ENCODE assay signal across 31 cellular contexts in genomic region chr6:148044261-148044731, GRCh38.
DNase-seq lines count a peak whose midpoint lies in the region; ATAC-seq, FAIRE-seq and TF ChIP-seq lines count a peak whose summit lies in the region.
"Had no signal": no experiment of that assay in that cellular context is flagged by ENCODE, and none has a peak within 500 bp of the region (broad histone marks: within the 10 kb centered on the region; RNA-seq: fewer than 3 reads in every experiment).

No MANE protein-coding gene starts in this region.

- no peak overlapping the region for H3K18ac ChIP-seq in H9 (ENCODE audit: insufficient read length, low read depth, low read length)

- H3K27ac Mint-ChIP-seq in astrocyte (ENCODE audit: unreplicated experiment): no peak overlapping the region
- no peak overlapping the region for H3K27ac Mint-ChIP-seq in H9
- H3K27ac Mint-ChIP-seq: activated B cell treated with CpG ODN at 0.5 μM for 24 hours; activated naive CD4-positive, alpha-beta T cell treated with anti-CD3 and anti-CD28 coated beads, Interleukin-2, amount 50 U/mL, for 24 hours; activated T-helper 1 cell treated with anti-CD3 and anti-CD28 coated beads, Interleukin-12 subunit alpha, Interleukin-12 subunit beta, Interleukin-2, Interleukin-4 antibody, amounts not matched to agents 30 ng/mL and 10 ng/mL and 1 ng/mL, durations not matched to agents 14 hours and 24 hours and 36 hours; nephron; type B pancreatic cell had no signal

- no peak overlapping the region for H2BK120ac ChIP-seq in H9 (ENCODE audit: low read depth, low read length, poor library complexity, severe bottlenecking)

- H3K23me2 ChIP-seq in H9 (ENCODE audit: insufficient read length, low read depth, low read length, poor library complexity, severe bottlenecking): no peaks in the 10 kb centered on the region

- H3K27me3 Mint-ChIP-seq in astrocyte (ENCODE audit: low read depth, unreplicated experiment) (no peaks in the 10 kb centered on the region), H9 (ENCODE audit: low read depth) (no peaks in the 10 kb centered on the region; the same call in 1 of the 2 replicates)
- H3K27me3 Mint-ChIP-seq: activated B cell treated with CpG ODN at 0.5 μM for 24 hours; activated naive CD4-positive, alpha-beta T cell treated with anti-CD3 and anti-CD28 coated beads, Interleukin-2, amount 50 U/mL, for 24 hours; type B pancreatic cell had no signal

- H3K23ac ChIP-seq in H9 (ENCODE audit: insufficient read length, low read depth, low read length): no peak overlapping the region

- no peak overlapping the region for H4K91ac ChIP-seq in H9 (ENCODE audit: insufficient read length, low read depth, low read length)

- H3K9me3 Mint-ChIP-seq in astrocyte (ENCODE audit: unreplicated experiment) (no peaks in the 10 kb centered on the region), H9 (peaks cover 10 to 17% of the 10 kb centered on the region in 2 experiments; a peak in 4 of 5 replicates)
- H3K9me3 Mint-ChIP-seq: activated T-helper 1 cell treated with anti-CD3 and anti-CD28 coated beads, Interleukin-12 subunit alpha, Interleukin-12 subunit beta, Interleukin-2, Interleukin-4 antibody, amounts not matched to agents 30 ng/mL and 10 ng/mL and 1 ng/mL, durations not matched to agents 14 hours and 24 hours and 36 hours had no signal

- no peak overlapping the region for H3K4me3 ChIP-seq in astrocyte (ENCODE audit: insufficient read depth, low read depth, low read length)
- H3K4me3 ChIP-seq: BLaER1, gastroesophageal sphincter, mucosa of descending colon, pancreas had no signal

- TF ChIP-seq CTCF in astrocyte (IDR thresholded peaks at IDR 0.05; ENCODE audit: insufficient read depth, low read depth, low read length): no peak
- TF ChIP-seq CTCF in H9 (conservative IDR thresholded peaks at IDR 0.05): no peak

- H3K36me3 ChIP-seq in astrocyte (ENCODE audit: insufficient read depth, low read length): no peaks in the 10 kb centered on the region
- H3K36me3 ChIP-seq: BLaER1, gastroesophageal sphincter, pancreas had no signal

- no peak overlapping the region for H3K4ac ChIP-seq in H9 (ENCODE audit: low read depth, low read length)

- no peaks in the 10 kb centered on the region for H3K27me3 ChIP-seq in astrocyte (ENCODE audit: insufficient read depth, low read length)
- no peaks in the 10 kb centered on the region for H3K27me3 ChIP-seq in H9 (ENCODE audit: insufficient read depth, low read length)
- H3K27me3 ChIP-seq: BLaER1, gastroesophageal sphincter, pancreas had no signal

- DNase-seq in ELR (ENCODE audit: low read depth): peak; percentile 4
- peak; percentile 15 for DNase-seq in astrocyte (ENCODE audit: low read depth)
- peak; percentile 30 for DNase-seq in fibroblast of the conjunctiva (ENCODE audit: low read depth)
- DNase-seq in H9: no peak
- DNase-seq in DMS79 treated with DMSO at 0.1 percent for 48 hours (lab: John Stamatoyannopoulos, UW): no peak
- DNase-seq in NCI-H2081 treated with DMSO at 0.1 percent for 48 hours (lab: John Stamatoyannopoulos, UW): no peak
- DNase-seq: activated B cell treated with CpG ODN at 0.5 μM for 24 hours; activated CD4-positive, alpha-beta T cell treated with anti-CD3 and anti-CD28 coated beads, Interleukin-2, amount 50 U/mL, for 4 hours; aorta; COR-L47; DMS79; MM.1S; mucosa of descending colon; NCI-H1417 treated with DMSO at 0.1 percent for 48 hours; OCI-M1; pancreas; right cardiac atrium; stimulated activated CD8-positive, alpha-beta memory T cell treated with anti-CD3 and anti-CD28 coated beads, Interleukin-4, amount 100 ng/mL, for 48 hours; SW 1271 had no signal

- H3K27ac ChIP-seq in astrocyte (ENCODE audit: low read depth, low read length) (peak overlapping the region; percentile 65), H9 (ENCODE audit: insufficient read length, low read depth, low read length) (no peak overlapping the region)
- H3K27ac ChIP-seq: BLaER1, epithelial cell of prostate, gastroesophageal sphincter, pancreas had no signal

- H3K79me1 ChIP-seq in H9 (ENCODE audit: insufficient read depth, low read depth, low read length, poor library complexity, severe bottlenecking): no peaks in the 10 kb centered on the region

- H3K9me3 ChIP-seq in astrocyte (ENCODE audit: insufficient read depth, low read depth, low read length) (no peaks in the 10 kb centered on the region), H9 (ENCODE audit: control insufficient read depth, low read depth, low read length) (no peaks in the 10 kb centered on the region)
- H3K9me3 ChIP-seq: BLaER1, mucosa of descending colon, pancreas had no signal

- no peak overlapping the region for H4K5ac ChIP-seq in H9 (ENCODE audit: insufficient read length, low read depth, low read length)

- H3K56ac ChIP-seq in H9 (ENCODE audit: insufficient read length, low read depth, low read length): no peak overlapping the region

- H2AK5ac ChIP-seq in H9 (ENCODE audit: insufficient read length, low read length): no peak overlapping the region

- H3K36me3 Mint-ChIP-seq in astrocyte (ENCODE audit: low read depth, unreplicated experiment) (no peaks in the 10 kb centered on the region), H9 (ENCODE audit: insufficient read depth in 1 of 3, low read depth in 3 of 3) (peaks cover 3 to 10% (median 3%) of the 10 kb centered on the region in 3 experiments; a peak in 4 of 7 replicates)
- H3K36me3 Mint-ChIP-seq: activated naive CD4-positive, alpha-beta T cell treated with anti-CD3 and anti-CD28 coated beads, Interleukin-2, amount 50 U/mL, for 24 hours had no signal

- H2AFZ ChIP-seq in astrocyte (ENCODE audit: low read depth, low read length) (no peak overlapping the region), H9 (ENCODE audit: low read length) (no peak overlapping the region)

- no peak overlapping the region for H3T11ph ChIP-seq in H9 (ENCODE audit: low read length)

- H3K79me2 ChIP-seq in astrocyte (ENCODE audit: insufficient read depth, low read length): no peaks in the 10 kb centered on the region
- no peaks in the 10 kb centered on the region for H3K79me2 ChIP-seq in H9 (ENCODE audit: insufficient read depth, low read length)

- no peak overlapping the region for H3K14ac ChIP-seq in H9 (ENCODE audit: insufficient read depth, low read length)

- no peak overlapping the region for H2BK5ac ChIP-seq in H9 (ENCODE audit: insufficient read length, low read length)

- no CpG with 5 or more reads among the region's 1 CpG for WGBS in H9 (ENCODE audit: extremely low coverage, insufficient read length, low lambda C conversion rate)

- peaks cover 1% of the 10 kb centered on the region for H3K4me1 Mint-ChIP-seq in astrocyte (ENCODE audit: low read depth, unreplicated experiment)
- H3K4me1 Mint-ChIP-seq in H9: no peaks in the 10 kb centered on the region
- H3K4me1 Mint-ChIP-seq: activated B cell treated with CpG ODN at 0.5 μM for 24 hours; activated naive CD4-positive, alpha-beta T cell treated with anti-CD3 and anti-CD28 coated beads, Interleukin-2, amount 50 U/mL, for 24 hours had no signal

- FAIRE-seq in astrocyte (lab: Jason Lieb, UNC): no peak
- FAIRE-seq: GM12891, islet of Langerhans, pancreas had no signal

- H4K20me1 ChIP-seq in astrocyte (ENCODE audit: insufficient read depth, low read length): no peaks in the 10 kb centered on the region
- no peaks in the 10 kb centered on the region for H4K20me1 ChIP-seq in H9 (ENCODE audit: control insufficient read depth, insufficient read depth, insufficient read length)
- H4K20me1 ChIP-seq: BLaER1 had no signal

- H2BK20ac ChIP-seq in H9 (ENCODE audit: low read depth, low read length, poor library complexity, severe bottlenecking): no peak overlapping the region

- H4K8ac ChIP-seq in H9 (replicated peaks; ENCODE audit: insufficient read length, low read depth, low read length): no peak overlapping the region

- H3K4me1 ChIP-seq in astrocyte (ENCODE audit: insufficient read depth, low read length) (no peaks in the 10 kb centered on the region), H9 (ENCODE audit: insufficient read depth, low read length) (no peaks in the 10 kb centered on the region)
- H3K4me1 ChIP-seq: BLaER1, gastroesophageal sphincter, pancreas had no signal

- H2BK12ac ChIP-seq in H9 (ENCODE audit: insufficient read length, low read depth, low read length): no peak overlapping the region

- peak overlapping the region; percentile 39 for H3K4me2 ChIP-seq in astrocyte (ENCODE audit: low read length)
- H3K4me2 ChIP-seq in H9 (ENCODE audit: insufficient read depth, insufficient read length, low read length): no peak overlapping the region
- H3K4me2 ChIP-seq: BLaER1 had no signal

- ATAC-seq in HG02885 (IDR thresholded peaks at IDR 0.05; ENCODE audit: poor library complexity, unreplicated experiment): no peak
- ATAC-seq: gastroesophageal sphincter, HCT116, mucosa of descending colon, pancreas, right cardiac atrium, Right ventricle myocardium inferior had no signal

- H3K4me3 Mint-ChIP-seq in astrocyte (ENCODE audit: unreplicated experiment) (no peak overlapping the region), H9 (no peak overlapping the region)
- H3K4me3 Mint-ChIP-seq: activated B cell treated with CpG ODN at 0.5 μM for 24 hours; activated naive CD4-positive, alpha-beta T cell treated with anti-CD3 and anti-CD28 coated beads, Interleukin-2, amount 50 U/mL, for 24 hours; activated T-helper 1 cell treated with anti-CD3 and anti-CD28 coated beads, Interleukin-12 subunit alpha, Interleukin-12 subunit beta, Interleukin-2, Interleukin-4 antibody, amounts not matched to agents 30 ng/mL and 10 ng/mL and 1 ng/mL, durations not matched to agents 14 hours and 24 hours and 36 hours; nephron; type B pancreatic cell had no signal

- H3K9ac ChIP-seq in astrocyte (ENCODE audit: low read length): peak overlapping the region; percentile 36
- no peak overlapping the region for H3K9ac ChIP-seq in H9 (ENCODE audit: extremely low read depth, insufficient read length, low read length)
- H3K9ac ChIP-seq: BLaER1 had no signal

- H2BK15ac ChIP-seq in H9 (ENCODE audit: low read depth, low read length): no peak overlapping the region

Comparison
In these comparisons a context has a peak if more than half of its experiments do, and no peak if none do; other contexts are left out.
1. DNase-seq: peak in ELR (single experiment), astrocyte (single experiment) and fibroblast of the conjunctiva (single experiment); none in H9 (single experiment), DMS79 treated with DMSO at 0.1 percent for 48 hours (single experiment) and NCI-H2081 treated with DMSO at 0.1 percent for 48 hours (single experiment).